8 cellular contexts compared by ENCODE assay signal in genomic region chr20:10536531-10536930, GRCh38.
DNase-seq lines count a peak whose midpoint lies in the region; ATAC-seq, FAIRE-seq and TF ChIP-seq lines count a peak whose summit lies in the region.

No MANE protein-coding gene starts in this region.

- 0 out of 2 replicates have a peak overlapping the region, but pooled peaks have one; percentile 8 for H3K9ac ChIP-seq in HepG2 (ENCODE audit: insufficient read depth, low read depth, low read length)

- no peaks in the 10 kb centered on the region for H4K20me1 ChIP-seq in HepG2 (ENCODE audit: insufficient read depth, low read length)

- peak overlapping the region; percentile 22 for H3K4me2 ChIP-seq in HepG2 (ENCODE audit: low read depth, low read length)

- TF ChIP-seq RAD21 in HepG2 (CRISPR knock-in tag; IDR thresholded peaks at IDR 0.05): peak; percentile 76

- H3K27me3 ChIP-seq in HepG2 (ENCODE audit: control insufficient read depth in 1 of 2, insufficient read depth in 2 of 2, low read length in 2 of 2): no peaks in the 10 kb centered on the region
- H3K27me3 ChIP-seq in ascending aorta: no peaks in the 10 kb centered on the region

- H3K36me3 ChIP-seq in HepG2 (replicated peaks in 1 of 2; ENCODE audit: control insufficient read depth in 1 of 2, insufficient read depth in 2 of 2, low read length in 2 of 2) (no peaks in the 10 kb centered on the region), ascending aorta (no peaks in the 10 kb centered on the region)

- CTCF ChIA-PET in HepG2 (lab: Yijun Ruan, JAX; ENCODE audit: low intra/inter-chr PET ratio, low total read pairs): interaction anchor here (0.7 to 2.3 kb wide), 3 partner anchors 17 to 219 kb away, joined by 4 to 10 read pairs (median 6); no protein-coding TSS in a partner anchor

- H3K4me3 ChIP-seq in HepG2 (replicated peaks in 1 of 3; ENCODE audit: insufficient read depth in 1 of 3, low read depth in 2 of 3, low read length in 3 of 3): peak overlapping the region in 1 of 3 experiments; percentile 6; a peak in 1 of 6 replicates
- no peak overlapping the region for H3K4me3 ChIP-seq in ascending aorta

- BruUV-seq in HepG2 (replicated peaks; lab: Mats Ljungman, UMichigan): no TSS peak

- FAIRE-seq in HepG2 (lab: Jason Lieb, UNC): no peak
- FAIRE-seq in HTR-8/SVneo (lab: Jason Lieb, UNC): no peak

- no peaks in the 10 kb centered on the region for H3K79me2 ChIP-seq in HepG2 (ENCODE audit: insufficient read depth, low read length)

- H3K9me3 ChIP-seq in HepG2 (ENCODE audit: low read length) (no peaks in the 10 kb centered on the region), ascending aorta (no peaks in the 10 kb centered on the region)

- TF ChIP-seq EP300 in HepG2 (IDR thresholded peaks at IDR 0.05; ENCODE audit: low read depth in 2 of 2, low read length in 2 of 2): no peak
- TF ChIP-seq EP300 in HepG2 (CRISPR knock-in tag; IDR thresholded peaks at IDR 0.05; ENCODE audit: borderline replicate concordance): no peak

- POLR2A ChIA-PET in HepG2 (lab: Yijun Ruan, JAX): interaction anchor here (0.7 to 1.9 kb wide), 2 partner anchors 41 to 102 kb away, joined by 3 to 10 read pairs; partner anchors contain the start of genes MKKS and SLX4IP

- H3K27ac ChIP-seq in HepG2 (ENCODE audit: extremely low read length, insufficient read depth, low read length) (peak overlapping the region; percentile 13), ascending aorta (no peak overlapping the region)

- DNase-seq in DMS53 treated with DMSO at 0.1 percent for 48 hours (lab: John Stamatoyannopoulos, UW; ENCODE audit: unreplicated experiment) (peak; percentile 40), HT-29 (ENCODE audit: low spot score) (peak; percentile 29), HepG2 (ENCODE audit: low spot score) (peak; percentile 61), ascending aorta (ENCODE audit: low spot score in 2 of 2) (no peak), HTR-8/SVneo (ENCODE audit: insufficient read length, low spot score) (no peak)
- DNase-seq in activated CD4-positive, alpha-beta T cell treated with anti-CD3 and anti-CD28 coated beads, Interleukin-2, amount 50 U/mL, for 1 hour: peak; percentile 12

- intact Hi-C loops in HepG2 (cut with micrococcal nuclease; ENCODE audit: unreplicated experiment): loop anchor here (1.0 to 5.0 kb wide), 3 partner anchors 102 to 559 kb away; partner anchors contain the start of gene MKKS
- intact Hi-C loops in ascending aorta (cut with DNase I): no loop called here

- WGBS in HepG2 (ENCODE audit: low lambda C conversion rate): 61% methylated on average over 4 of the region's 4 CpGs

- no peak overlapping the region for H2AFZ ChIP-seq in HepG2 (ENCODE audit: low read length)

- in situ Hi-C loops in HepG2 (cut with HindIII; ENCODE audit: extremely low pct_ligation_motif_present, low pct_unique_long_range_greater_than_20kb): loop anchor here (5.0 to 10.0 kb wide), 2 partner anchors 69 to 562 kb away; no protein-coding TSS in a partner anchor

- H3K4me1 ChIP-seq in HepG2 (ENCODE audit: insufficient read depth, low read length) (peaks cover 63% of the 10 kb centered on the region), ascending aorta (peaks cover 0 to 3% of the 10 kb centered on the region in 2 donors)

- TF ChIP-seq POLR2A in HepG2 (IDR thresholded peaks at IDR 0.05; ENCODE audit: insufficient read depth in 1 of 2, low read depth in 2 of 2, low read length in 2 of 2): no peak

- TF ChIP-seq CTCF in HepG2 (CRISPR knock-in tag; IDR thresholded peaks at IDR 0.05): peak; percentile 77
- TF ChIP-seq CTCF in ascending aorta (IDR thresholded peaks at IDR 0.05): no peak

- ATAC-seq in HepG2 (peak; percentile 12; the same call in 1 of the 3 replicates), GM19397 (IDR thresholded peaks at IDR 0.05; ENCODE audit: unreplicated experiment) (no peak), HG03378 (IDR thresholded peaks at IDR 0.05; ENCODE audit: unreplicated experiment) (no peak)

TF ChIP-seq in HepG2, 621 proteins besides CTCF, POLR2A, EP300 and RAD21 (continues in another document):
- TF ChIP-seq ZNF142 (CRISPR knock-in tag; IDR thresholded peaks at IDR 0.05) (no peak), CBFB (CRISPR knock-in tag; IDR thresholded peaks at IDR 0.05) (no peak), CEBPZ (IDR thresholded peaks at IDR 0.05; ENCODE audit: low read length) (no peak), SOX6 (IDR thresholded peaks at IDR 0.05) (no peak), SOX6 (CRISPR knock-in tag; IDR thresholded peaks at IDR 0.05) (no peak), ZFX (CRISPR knock-in tag; IDR thresholded peaks at IDR 0.05; ENCODE audit: low read depth) (no peak), ZNF672 (CRISPR knock-in tag; IDR thresholded peaks at IDR 0.05) (no peak), NFYC (CRISPR knock-in tag; IDR thresholded peaks at IDR 0.05) (no peak), ZNF12 (CRISPR knock-in tag; IDR thresholded peaks at IDR 0.05) (no peak), ZNF816 (CRISPR knock-in tag; IDR thresholded peaks at IDR 0.05; ENCODE audit: borderline replicate concordance) (no peak), ZNF546 (CRISPR knock-in tag; conservative IDR thresholded peaks at IDR 0.05) (no peak), ZNF263 (CRISPR knock-in tag; IDR thresholded peaks at IDR 0.05) (no peak), ZNF331 (CRISPR knock-in tag; IDR thresholded peaks at IDR 0.05) (peak; percentile 35; the same call in 1 of the 2 replicates), HOXA3 (CRISPR knock-in tag; IDR thresholded peaks at IDR 0.05) (no peak), TSC22D2 (CRISPR knock-in tag; IDR thresholded peaks at IDR 0.05; ENCODE audit: borderline replicate concordance) (no peak), ZNF563 (CRISPR knock-in tag; IDR thresholded peaks at IDR 0.05) (no peak), ZBTB38 (CRISPR knock-in tag; IDR thresholded peaks at IDR 0.05) (peak; percentile 37; the same call in 1 of the 2 replicates)
- TF ChIP-seq, protein P1, sequence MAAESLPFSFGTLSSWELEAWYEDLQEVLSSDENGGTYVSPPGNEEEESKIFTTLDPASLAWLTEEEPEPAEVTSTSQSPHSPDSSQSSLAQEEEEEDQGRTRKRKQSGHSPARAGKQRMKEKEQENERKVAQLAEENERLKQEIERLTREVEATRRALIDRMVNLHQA (CRISPR knock-in tag; IDR thresholded peaks at IDR 0.05): no peak

Comparison
In these comparisons a context has a peak if more than half of its experiments do, and no peak if none do; other contexts are left out.
1. DNase-seq: peak in DMS53 treated with DMSO at 0.1 percent for 48 hours (single experiment), HT-29 (single experiment), activated CD4-positive, alpha-beta T cell treated with anti-CD3 and anti-CD28 coated beads, Interleukin-2, amount 50 U/mL, for 1 hour (single experiment) and HepG2 (single experiment); none in ascending aorta (0 of 2) and HTR-8/SVneo (single experiment).